ENCODE assay signal across 16 cellular contexts in genomic region chr18:76984193-76985155, GRCh38.
DNase-seq lines count a peak whose midpoint lies in the region; ATAC-seq and TF ChIP-seq lines count a peak whose summit lies in the region.
"Had no signal": no experiment of that assay in that cellular context is flagged by ENCODE, and none has a peak within 500 bp of the region (broad histone marks: within the 10 kb centered on the region; RNA-seq: fewer than 3 reads in every experiment).

No MANE protein-coding gene starts in this region.

- H2BK15ac ChIP-seq in neuronal stem cell (ENCODE audit: low read length) = peak overlapping the region; percentile 7

- no peak overlapping the region for H3K4me2 ChIP-seq in neuronal stem cell (ENCODE audit: insufficient read depth, low read length, poor library complexity, severe bottlenecking)
- H3K4me2 ChIP-seq: A549 had no signal

- H2BK120ac ChIP-seq in neuronal stem cell (ENCODE audit: low read depth, low read length) = no peak overlapping the region

- ATAC-seq in right cardiac atrium = no peak

- no peak overlapping the region for H4K91ac ChIP-seq in neuronal stem cell (ENCODE audit: low read depth, low read length, poor library complexity)

- H3K23ac ChIP-seq in neuronal stem cell (ENCODE audit: low read depth, low read length, poor library complexity) = peak overlapping the region; percentile 13

- no peaks in the 10 kb centered on the region for H3K9me3 Mint-ChIP-seq in endodermal cell

- H2BK5ac ChIP-seq in neuronal stem cell (ENCODE audit: low read length) = peak overlapping the region; percentile 62

- no peaks in the 10 kb centered on the region for H3K9me3 ChIP-seq in right cardiac atrium (ENCODE audit: control insufficient read depth, low read length)
- H3K9me3 ChIP-seq in left ventricle myocardium inferior (replicated peaks) = no peaks in the 10 kb centered on the region
- no peaks in the 10 kb centered on the region for H3K9me3 ChIP-seq in endodermal cell (ENCODE audit: control insufficient read depth, low read length)
- no peaks in the 10 kb centered on the region for H3K9me3 ChIP-seq in neuronal stem cell (replicated peaks in 1 of 2; ENCODE audit: control insufficient read depth in 2 of 2, insufficient read depth in 1 of 2, low read depth in 1 of 2, low read length in 2 of 2)
- H3K9me3 ChIP-seq in HAP-1 = no peaks in the 10 kb centered on the region
- H3K9me3 ChIP-seq: A549 had no signal

- H3K9ac ChIP-seq in endodermal cell (ENCODE audit: extremely low read depth, low read length, poor library complexity, severe bottlenecking) (no peak overlapping the region), neuronal stem cell (ENCODE audit: low read depth, low read length, poor library complexity) (no peak overlapping the region)

- DNase-seq in right cardiac atrium (peak in 2 of 3 donors; percentile 44 to 45), left ventricle myocardium inferior (no peak), endodermal cell (peak; percentile 44), neuronal stem cell (ENCODE audit: low spot score) (no peak), ureter (ENCODE audit: low spot score) (peak; percentile 32), NCI-H146 treated with DMSO at 0.1 percent for 48 hours (lab: John Stamatoyannopoulos, UW; ENCODE audit: unreplicated experiment) (no peak), HAP-1 (ENCODE audit: low spot score in 2 of 2) (no peak)
- no peak for DNase-seq in activated effector memory CD4-positive, alpha-beta T cell treated with Interleukin-2 at 50 U/mL for 16 hours
- DNase-seq: COR-L47, DMS53, NCI-H1048, NCI-H1694 treated with DMSO at 0.1 percent for 48 hours had no signal

- H3K4me3 Mint-ChIP-seq in endodermal cell = no peak overlapping the region

- intact Hi-C loops in right cardiac atrium (cut with DNase I) (loop anchor here in 2 of 4 donors (10.0 kb wide), 1 partner anchor 180 kb away; no protein-coding TSS in a partner anchor), left ventricle myocardium inferior (cut with micrococcal nuclease) (loop anchor here (5.0 kb wide), 1 partner anchor 182 kb away; no protein-coding TSS in a partner anchor)

- H3K36me3 ChIP-seq in left ventricle myocardium inferior (no peaks in the 10 kb centered on the region), endodermal cell (ENCODE audit: control insufficient read depth, insufficient read depth, low read length) (no peaks in the 10 kb centered on the region), neuronal stem cell (replicated peaks in 1 of 2; ENCODE audit: control insufficient read depth in 2 of 2, insufficient read depth in 2 of 2, low read length in 2 of 2) (no peaks in the 10 kb centered on the region), HAP-1 (replicated peaks) (no peaks in the 10 kb centered on the region)

- H2BK12ac ChIP-seq in neuronal stem cell (ENCODE audit: low read length) = no peak overlapping the region

- no peak overlapping the region for H4K8ac ChIP-seq in neuronal stem cell (ENCODE audit: low read depth, low read length)

- H3K27me3 Mint-ChIP-seq in endodermal cell (ENCODE audit: insufficient read depth) = no peaks in the 10 kb centered on the region

- H3K36me3 Mint-ChIP-seq in endodermal cell (ENCODE audit: low read depth) = no peaks in the 10 kb centered on the region

- H2AFZ ChIP-seq in neuronal stem cell (ENCODE audit: low read length) = no peak overlapping the region

- H3K4me1 ChIP-seq in right cardiac atrium (ENCODE audit: control insufficient read depth, insufficient read depth, low read length) (no peaks in the 10 kb centered on the region), left ventricle myocardium inferior (peaks cover 5% of the 10 kb centered on the region), endodermal cell (ENCODE audit: control insufficient read depth, insufficient read depth, low read length) (no peaks in the 10 kb centered on the region), neuronal stem cell (ENCODE audit: control insufficient read depth in 2 of 2, insufficient read depth in 1 of 2, low read depth in 1 of 2, low read length in 2 of 2) (peaks cover 3 to 10% of the 10 kb centered on the region in 2 donors), HAP-1 (no peaks in the 10 kb centered on the region)
- H3K4me1 ChIP-seq: A549 had no signal

- no peak overlapping the region for H3K27ac ChIP-seq in right cardiac atrium (ENCODE audit: low read length)
- H3K27ac ChIP-seq in left ventricle myocardium inferior (replicated peaks) = no peak overlapping the region
- H3K27ac ChIP-seq in endodermal cell (ENCODE audit: low read depth, low read length) = no peak overlapping the region
- H3K27ac ChIP-seq in neuronal stem cell (replicated peaks; ENCODE audit: low read length) = no peak overlapping the region
- H3K27ac ChIP-seq: C4-2B, RWPE1 had no signal

- H3K4me1 Mint-ChIP-seq in endodermal cell = peaks cover 13% of the 10 kb centered on the region

- peak overlapping the region; percentile 70 for H2AK5ac ChIP-seq in neuronal stem cell (ENCODE audit: low read depth, low read length)

- H3K27me3 ChIP-seq in right cardiac atrium (ENCODE audit: control insufficient read depth, insufficient read depth) = no peaks in the 10 kb centered on the region
- peaks cover 5% of the 10 kb centered on the region for H3K27me3 ChIP-seq in left ventricle myocardium inferior (ENCODE audit: low read depth)
- H3K27me3 ChIP-seq in endodermal cell (ENCODE audit: control insufficient read depth, insufficient read depth, low read length, poor library complexity, severe bottlenecking) = no peaks in the 10 kb centered on the region
- H3K27me3 ChIP-seq in neuronal stem cell (ENCODE audit: control insufficient read depth in 3 of 3, insufficient read depth in 3 of 3, low read depth in 1 of 3, low read length in 3 of 3) = no peaks in the 10 kb centered on the region
- H3K27me3 ChIP-seq in HAP-1 (ENCODE audit: low read depth) = no peaks in the 10 kb centered on the region

- H3K27ac Mint-ChIP-seq in endodermal cell = no peak overlapping the region

- no peaks in the 10 kb centered on the region for H3K79me1 ChIP-seq in neuronal stem cell (ENCODE audit: low read depth, low read length)

- H3K4ac ChIP-seq in neuronal stem cell (ENCODE audit: low read length) = no peak overlapping the region

- H3K14ac ChIP-seq in neuronal stem cell (ENCODE audit: low read length) = no peak overlapping the region

- no peak overlapping the region for H3K4me3 ChIP-seq in right cardiac atrium (ENCODE audit: low read length)
- H3K4me3 ChIP-seq in left ventricle myocardium inferior = no peak overlapping the region
- no peak overlapping the region for H3K4me3 ChIP-seq in endodermal cell (ENCODE audit: low read length)
- H3K4me3 ChIP-seq in neuronal stem cell (ENCODE audit: low read length in 2 of 2) = no peak overlapping the region
- H3K4me3 ChIP-seq in HAP-1 = no peak overlapping the region
- H3K4me3 ChIP-seq: A549, K562 had no signal

- H3K18ac ChIP-seq in neuronal stem cell (ENCODE audit: low read length) = peak overlapping the region; percentile 45

- WGBS in right cardiac atrium = 93% methylated on average over 40 of the region's 40 CpGs
- WGBS in endodermal cell (ENCODE audit: insufficient coverage in 1 of 2, insufficient read length in 1 of 2), 2 experiments = 91 to 92% methylated on average over 29 to 40 of the region's 40 CpGs
- WGBS in neuronal stem cell (ENCODE audit: extremely low coverage in 2 of 2, insufficient read length in 2 of 2, insufficient replicate concordance in 1 of 2), 2 donors = no CpG with 5 or more reads among the region's 40 CpGs

- in situ Hi-C loops in HAP-1 (cut with MboI; ENCODE audit: low sequenced_read_pairs) = loop anchor here (5.0 kb wide), 1 partner anchor 177 kb away; no protein-coding TSS in a partner anchor

- no peak for TF ChIP-seq CTCF in left ventricle myocardium inferior (IDR thresholded peaks at IDR 0.05; ENCODE audit: borderline replicate concordance)
- TF ChIP-seq CTCF in endodermal cell (conservative IDR thresholded peaks at IDR 0.05) = no peak

Comparison
In these comparisons a context has a peak if more than half of its experiments do, and no peak if none do; other contexts are left out.
1. DNase-seq: peak in right cardiac atrium (2 of 3), endodermal cell (single experiment) and ureter (single experiment); none in left ventricle myocardium inferior (single experiment), neuronal stem cell (single experiment), NCI-H146 treated with DMSO at 0.1 percent for 48 hours (single experiment), activated effector memory CD4-positive, alpha-beta T cell treated with Interleukin-2 at 50 U/mL for 16 hours (single experiment) and HAP-1 (0 of 2).